16 cellular contexts compared by ENCODE assay signal in the genomic region with DNA sequence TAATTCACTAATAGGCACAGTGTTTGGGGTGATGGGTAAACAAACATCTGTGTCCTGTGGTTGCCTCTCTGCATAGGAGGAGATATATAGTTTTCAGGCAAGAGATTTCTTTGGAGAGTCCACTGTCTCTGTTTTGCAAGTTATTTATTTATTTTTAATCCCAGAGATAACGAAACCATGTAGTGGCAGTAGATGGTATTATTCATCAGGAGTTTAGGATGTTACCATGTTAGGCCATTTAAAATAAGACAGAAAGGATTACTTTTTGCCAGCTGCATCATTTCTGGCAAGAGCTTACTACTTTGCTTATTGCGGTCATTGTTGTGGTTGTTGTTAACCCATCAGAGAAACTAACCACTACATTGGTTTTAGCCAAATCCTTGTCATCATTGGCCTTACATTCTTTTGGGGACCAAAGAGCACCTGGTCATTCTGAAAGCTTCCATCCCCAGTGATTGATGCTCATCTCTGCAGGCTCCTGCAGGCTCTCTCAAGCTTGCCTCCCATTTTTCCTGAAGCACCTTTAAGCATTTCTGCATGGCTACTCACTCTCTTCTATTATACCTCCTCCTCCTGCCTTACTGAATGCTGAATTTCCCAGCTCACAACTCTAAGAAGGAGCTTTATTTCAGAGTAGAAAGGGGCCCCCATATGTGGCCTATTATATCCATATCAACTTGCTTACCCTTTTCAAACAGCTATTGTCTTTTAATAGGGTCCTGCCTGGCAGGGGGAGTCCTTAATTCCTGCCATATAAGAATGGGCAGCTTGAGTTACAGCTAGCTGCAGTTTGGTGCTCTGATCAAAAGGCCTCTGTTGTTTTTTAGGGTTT.
A peak's percentile ranks its signal among the peaks of the same experiment; 100 is the strongest.
DNase-seq lines count a peak whose midpoint lies in the region; ATAC-seq and TF ChIP-seq lines count a peak whose summit lies in the region.
"Had no signal": no experiment of that assay in that cellular context is flagged by ENCODE, and none has a peak within 500 bp of the region (broad histone marks: within the 10 kb centered on the region; RNA-seq: fewer than 3 reads in every experiment).

No MANE protein-coding gene starts in this region.

- H3K27me3 ChIP-seq in iPS-20b (ENCODE audit: insufficient read depth, low read length) = no peaks in the 10 kb centered on the region
- H3K27me3 ChIP-seq in transverse colon = no peaks in the 10 kb centered on the region
- H3K27me3 ChIP-seq: tibial artery had no signal

- intact Hi-C loops in transverse colon (cut with DNase I; ENCODE audit: low total_unique reads) = no loop called here

- TF ChIP-seq CTCF in GM12864 (IDR thresholded peaks at IDR 0.05; ENCODE audit: low read depth, low read length, missing control alignments) = no peak
- no peak for TF ChIP-seq CTCF in HFFc6 (IDR thresholded peaks at IDR 0.05)
- no peak for TF ChIP-seq CTCF in transverse colon (IDR thresholded peaks at IDR 0.05)

- H3K4me1 Mint-ChIP-seq in HFFc6 (ENCODE audit: low read depth) = peaks cover 8% of the 10 kb centered on the region; the same call in 1 of the 2 replicates

- H3K4me3 ChIP-seq in GM12864 (ENCODE audit: low read depth, low read length) (no peak overlapping the region), iPS-20b (ENCODE audit: low read length) (peak overlapping the region; percentile 20; the same call in 1 of the 2 replicates), transverse colon (no peak overlapping the region)
- H3K4me3 ChIP-seq: K562, tibial artery had no signal

- H3K4me3 Mint-ChIP-seq in HFFc6 = no peak overlapping the region
- H3K4me3 Mint-ChIP-seq: naive thymus-derived CD4-positive, alpha-beta T cell had no signal

- no peak overlapping the region for H3K27ac Mint-ChIP-seq in HFFc6
- H3K27ac Mint-ChIP-seq: naive thymus-derived CD4-positive, alpha-beta T cell had no signal

- TF ChIP-seq EP300 in transverse colon (IDR thresholded peaks at IDR 0.05; ENCODE audit: low read depth) = no peak

- WGBS in transverse colon (ENCODE audit: low coverage in 1 of 2), 2 donors = 63 to 85% methylated on average over 2 of the region's 2 CpGs

- no peaks in the 10 kb centered on the region for H3K9me3 Mint-ChIP-seq in HFFc6

- no peak for TF ChIP-seq POLR2A in transverse colon (IDR thresholded peaks at IDR 0.05)

- H3K4me1 ChIP-seq in iPS-20b (ENCODE audit: insufficient read depth, low read length) (peaks cover 20% of the 10 kb centered on the region; the same call in 1 of the 2 replicates), transverse colon (peaks cover 0 to 2% (median 0%) of the 10 kb centered on the region in 4 donors)
- H3K4me1 ChIP-seq: Caco-2, tibial artery had no signal

- no peak overlapping the region for H3K27ac ChIP-seq in iPS-20b (ENCODE audit: low read length)
- H3K27ac ChIP-seq in transverse colon = no peak overlapping the region
- H3K27ac ChIP-seq: tibial artery had no signal

- H3K9me3 ChIP-seq in iPS-20b (ENCODE audit: insufficient read depth, low read depth, low read length) (no peaks in the 10 kb centered on the region), transverse colon (no peaks in the 10 kb centered on the region)
- H3K9me3 ChIP-seq: Caco-2, tibial artery had no signal

- no peaks in the 10 kb centered on the region for H3K36me3 Mint-ChIP-seq in HFFc6 (ENCODE audit: low read depth)

- H3K36me3 ChIP-seq in iPS-20b (ENCODE audit: insufficient read depth, low read depth, low read length) = no peaks in the 10 kb centered on the region
- no peaks in the 10 kb centered on the region for H3K36me3 ChIP-seq in transverse colon
- H3K36me3 ChIP-seq: tibial artery had no signal

- in situ Hi-C loops in transverse colon (cut with MboI; ENCODE audit: low pct_ligation_motif_present in 1 of 4, low pct_unique_long_range_greater_than_20kb in 1 of 4, low sequenced_read_pairs in 3 of 4) = no loop called here

- DNase-seq in GM12864 (ENCODE audit: low read depth) (peak; percentile 19), HFFc6 (peak; percentile 2), NCI-H748 (lab: John Stamatoyannopoulos, UW; ENCODE audit: unreplicated experiment) (peak; percentile 70), transverse colon (no peak), DMS 273 (lab: John Stamatoyannopoulos, UW; ENCODE audit: unreplicated experiment) (no peak)
- no peak for DNase-seq in effector CD4-positive, alpha-beta T cell
- DNase-seq: activated gamma-delta T cell treated with Interleukin-2 at 50 U/mL for 16 hours; Caco-2; naive thymus-derived CD4-positive, alpha-beta T cell; NCI-H1694 treated with DMSO at 0.1 percent for 48 hours; stimulated activated CD4-positive, alpha-beta T cell treated with anti-CD3 and anti-CD28 coated beads, Interleukin-1b, Interleukin-23, amount 100 ng/mL, for 48 hours; T-helper 1 cell; tibial artery had no signal

- no peaks in the 10 kb centered on the region; the same call in 1 of the 2 replicates for H3K27me3 Mint-ChIP-seq in HFFc6 (ENCODE audit: insufficient read depth)
- H3K27me3 Mint-ChIP-seq: naive thymus-derived CD4-positive, alpha-beta T cell had no signal

- 0 out of 2 replicates have a peak overlapping the region, but pooled peaks have one; percentile 4 for H3K9ac ChIP-seq in iPS-20b (ENCODE audit: low read depth, low read length)

- ATAC-seq in GM21529 (IDR thresholded peaks at IDR 0.05; ENCODE audit: unreplicated experiment) = no peak
- ATAC-seq: K562; naive thymus-derived CD4-positive, alpha-beta T cell had no signal

Comparison
In these comparisons a context has a peak if more than half of its experiments do, and no peak if none do; other contexts are left out.
1. DNase-seq: peak in GM12864 (single experiment), HFFc6 (single experiment) and NCI-H748 (single experiment); none in effector CD4-positive, alpha-beta T cell (single experiment), transverse colon (single experiment) and DMS 273 (single experiment).